10 cellular contexts compared by ENCODE assay signal in the genomic region with DNA sequence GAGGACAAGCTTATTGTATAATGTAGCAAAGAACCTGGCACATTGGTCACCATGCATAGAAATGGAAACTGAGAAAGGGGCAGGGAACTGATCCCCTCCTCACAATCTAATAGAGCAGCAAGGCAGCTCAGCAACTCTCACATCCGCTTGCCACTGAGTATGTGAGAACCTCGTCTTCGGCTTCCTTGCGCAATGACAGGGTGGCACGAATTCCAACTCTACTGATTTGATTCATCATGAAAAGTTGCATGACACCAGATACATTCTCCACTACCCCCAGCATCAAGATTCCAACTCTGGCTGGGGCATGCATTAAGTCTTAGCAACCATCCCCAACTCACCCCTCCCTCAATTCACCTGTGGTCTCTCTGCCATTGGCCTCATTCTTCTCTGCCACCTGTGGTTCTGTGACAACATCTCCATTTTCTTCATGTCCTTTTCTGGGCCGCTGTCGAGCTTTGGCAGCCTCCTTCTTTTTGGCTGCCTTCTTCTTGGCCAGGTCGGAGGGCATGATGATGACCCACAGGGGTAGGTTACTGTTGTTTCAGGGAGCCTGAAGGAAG. TPM values are rescaled to one million over a fixed set of nuclear protein-coding genes. Genes with fewer than 3 reads are reported as not detected.
DNase-seq lines count a peak whose midpoint lies in the region; ATAC-seq, FAIRE-seq and TF ChIP-seq lines count a peak whose summit lies in the region.
"Had no signal": no experiment of that assay in that cellular context is flagged by ENCODE, and none has a peak within 500 bp of the region (broad histone marks: within the 10 kb centered on the region; RNA-seq: fewer than 3 reads in every experiment).

No MANE protein-coding gene starts in this region.

- H3K4me2 ChIP-seq in A549 (peak overlapping the region; percentile 98), K562 (ENCODE audit: insufficient read depth, low read length) (peak overlapping the region; percentile 92)

- no peak overlapping the region for H2AFZ ChIP-seq in K562 (ENCODE audit: low read depth, low read length)

- WGBS in A549 (ENCODE audit: missing lambda C conversion rate): 57% methylated on average over 8 of the region's 8 CpGs
- WGBS in HUES64: 72% methylated on average over 7 of the region's 8 CpGs
- 46% methylated on average over 8 of the region's 8 CpGs for WGBS in K562 (ENCODE audit: insufficient coverage, low coverage, missing lambda C conversion rate)

- TF ChIP-seq RAD21 in A549 (conservative IDR thresholded peaks at IDR 0.05 in 1 of 2, IDR thresholded peaks at IDR 0.05 in 1 of 2): no peak
- TF ChIP-seq RAD21 in K562 (CRISPR knock-in tag; conservative IDR thresholded peaks at IDR 0.05 in 1 of 2, IDR thresholded peaks at IDR 0.05 in 1 of 2): no peak

- peak overlapping the region; percentile 85 to 88 for H3K27ac ChIP-seq in A549
- H3K27ac ChIP-seq in HUES64 (ENCODE audit: low read depth, low read length): no peak overlapping the region
- peak overlapping the region; percentile 67; the same call in 2 of the 3 replicates for H3K27ac ChIP-seq in K562 (ENCODE audit: extremely low read depth, low read depth, low read length)

- no peaks in the 10 kb centered on the region for H3K9me3 Mint-ChIP-seq in mesothelial cell of epicardium

- H3K27me3 ChIP-seq in HUES64 (ENCODE audit: insufficient read depth, low read length) (no peaks in the 10 kb centered on the region), K562 (ENCODE audit: control insufficient read depth in 2 of 2, insufficient read depth in 2 of 2, low read length in 2 of 2) (no peaks in the 10 kb centered on the region)

- no TSS peak for BruUV-seq in K562 (replicated peaks; lab: Mats Ljungman, UMichigan)

- no peak for TF ChIP-seq CTCF in A549 (IDR thresholded peaks at IDR 0.05)
- TF ChIP-seq CTCF in K562 (IDR thresholded peaks at IDR 0.05 in 2 of 3, conservative IDR thresholded peaks at IDR 0.05 in 1 of 3; ENCODE audit: insufficient read depth in 2 of 3, low read depth in 1 of 3, low read length in 3 of 3): no peak
- TF ChIP-seq CTCF in mesothelial cell of epicardium (IDR thresholded peaks at IDR 0.05; ENCODE audit: unreplicated experiment): no peak

- no peak for FAIRE-seq in A549 (lab: Jason Lieb, UNC)
- FAIRE-seq in K562 (lab: Jason Lieb, UNC): no peak

- DNase-seq in A549 (ENCODE audit: low read depth in 1 of 2, low spot score in 1 of 2): no peak
- no peak for DNase-seq in K562 (ENCODE audit: extremely low read depth in 1 of 4, low spot score in 3 of 4)
- no peak for DNase-seq in mesothelial cell of epicardium (ENCODE audit: low spot score in 2 of 2, unreplicated experiment in 2 of 2)
- DNase-seq in DMS 273 treated with DMSO at 0.1 percent for 48 hours (lab: John Stamatoyannopoulos, UW): no peak
- no peak for DNase-seq in DMS53 (lab: John Stamatoyannopoulos, UW)
- DNase-seq in UCSD-AML1 (lab: John Stamatoyannopoulos, UW; ENCODE audit: unreplicated experiment): no peak
- DNase-seq in HCEC 1CT: no peak

- peaks cover 26% of the 10 kb centered on the region for H3K36me3 Mint-ChIP-seq in mesothelial cell of epicardium

- H3K4me3 ChIP-seq in A549 (peak overlapping the region; percentile 93), HUES64 (ENCODE audit: low read length) (peak overlapping the region; percentile 74), K562 (peak overlapping the region; percentile 82)

- H3K27me3 Mint-ChIP-seq in mesothelial cell of epicardium (ENCODE audit: low read depth): no peaks in the 10 kb centered on the region

- H3K9ac ChIP-seq in HUES64 (ENCODE audit: low read depth, low read length) (peak overlapping the region; percentile 75; the same call in 1 of the 2 replicates), K562 (ENCODE audit: insufficient read depth in 1 of 2, low read depth in 2 of 2, low read length in 2 of 2) (peak overlapping the region; percentile 89 to 97)

- intact Hi-C loops in K562 (cut with micrococcal nuclease): loop anchor here (2.0 kb wide), 2 partner anchors 19 to 197 kb away; a partner anchor contains a TSS

- TF ChIP-seq POLR2A in A549 (IDR thresholded peaks at IDR 0.05; ENCODE audit: low read length): no peak
- no peak for TF ChIP-seq POLR2A in K562 (conservative IDR thresholded peaks at IDR 0.05)

- peak overlapping the region; percentile 98 for H3K4me3 Mint-ChIP-seq in mesothelial cell of epicardium

- H3K36me3 ChIP-seq in HUES64 (ENCODE audit: insufficient read depth, low read length) (peaks cover 46% of the 10 kb centered on the region), K562 (ENCODE audit: control insufficient read depth, insufficient read depth, low read length) (peaks cover 51% of the 10 kb centered on the region)

- ATAC-seq in A549 (no peak), K562 (no peak)

- H3K9me3 ChIP-seq in A549 (no peaks in the 10 kb centered on the region), HUES64 (ENCODE audit: insufficient read depth, low read depth, low read length) (no peaks in the 10 kb centered on the region), K562 (replicated peaks; ENCODE audit: control insufficient read depth, insufficient read depth, low read depth, low read length) (no peaks in the 10 kb centered on the region)

- peaks cover 6% of the 10 kb centered on the region for H3K9me1 ChIP-seq in K562 (ENCODE audit: control insufficient read depth, insufficient read depth, low read length)

- in situ Hi-C loops in K562 (cut with MboI): no loop called here

- H3K4me1 ChIP-seq in A549 (peaks cover 17% of the 10 kb centered on the region), HUES64 (ENCODE audit: insufficient read depth, low read length) (peaks cover 15% of the 10 kb centered on the region), K562 (replicated peaks in 1 of 2; ENCODE audit: control insufficient read depth in 2 of 2, insufficient read depth in 2 of 2, low read length in 2 of 2) (peaks cover 20 to 22% of the 10 kb centered on the region in 2 experiments; a peak in 4 of 5 replicates)

- CTCF ChIA-PET in A549 (lab: Yijun Ruan, JAX): interaction anchor here (0.6 to 4.5 kb wide), 5 partner anchors 18 to 212 kb away, joined by 3 to 30 read pairs (median 3); no protein-coding TSS in a partner anchor
- CTCF ChIA-PET in K562 (lab: Yijun Ruan, JAX; ENCODE audit: low intra/inter-chr PET ratio): interaction anchor here (0.7 kb wide), 1 partner anchor 22 kb away, joined by 3 read pairs; no protein-coding TSS in a partner anchor

- no peak for TF ChIP-seq EP300 in A549 (IDR thresholded peaks at IDR 0.05)
- TF ChIP-seq EP300 in K562 (IDR thresholded peaks at IDR 0.05; ENCODE audit: low read length): no peak

- peak overlapping the region; percentile 99 for H3K27ac Mint-ChIP-seq in mesothelial cell of epicardium

- H4K20me1 ChIP-seq in K562 (replicated peaks; ENCODE audit: control insufficient read depth, insufficient read depth, low read length): no peaks in the 10 kb centered on the region

- POLR2A ChIA-PET in A549 (lab: Yijun Ruan, JAX) (interaction anchor here (1.2 to 1.6 kb wide), 3 partner anchors 12 to 115 kb away, joined by 3 to 6 read pairs (median 6); a partner anchor contains a TSS), K562 (lab: Yijun Ruan, JAX) (interaction anchor here (0.9 to 3.6 kb wide), 6 partner anchors 8 to 165 kb away, joined by 3 to 36 read pairs (median 4); no protein-coding TSS in a partner anchor)

- H3K79me2 ChIP-seq in K562 (ENCODE audit: control insufficient read depth, insufficient read depth, low read length): peaks cover 23% of the 10 kb centered on the region

- H3K4me1 Mint-ChIP-seq in mesothelial cell of epicardium: peaks cover 32% of the 10 kb centered on the region

RNA-seq across cellular contexts. Expression of a gene that starts 1.0 kb away (rescaled TPM):
- 47.8 and 53.8 TPM in 2 replicates for polyA plus RNA-seq in A549 (2011; rRNA removed)
- 59.3 and 63.3 TPM in 2 replicates for polyA plus RNA-seq in A549 (2012; cell fraction: cytosol; rRNA removed)
- 70.5 and 71.8 TPM in 2 replicates for polyA plus RNA-seq in A549 (2012; cell fraction: nucleus; rRNA removed)
- 69.1 to 76.3 TPM (median 70.9 TPM) in 3 replicates for polyA plus RNA-seq in A549 (2017; fragmentation: RNase III; extraction: RNeasy Plus Mini Kit Qiagen cat#74134 plus additional on column Dnase treatment)
- polyA minus RNA-seq in A549 (2011; rRNA and poly(A)+ RNA removed): 61.8 and 67.2 TPM in 2 replicates
- polyA plus RNA-seq in HUES64 (2013, experiment 1 of 2): 55.5 TPM
- 44.7 TPM for polyA plus RNA-seq in HUES64 (2013, experiment 2 of 2)
- total RNA-seq in K562 (2011; cell fraction: chromatin; rRNA removed; ENCODE audit: low replicate concordance): 65.4 and 103 TPM in 2 replicates
- 49.7 and 54.7 TPM in 2 replicates for total RNA-seq in K562 (2011; cell fraction: nucleolus; rRNA removed)
- total RNA-seq in K562 (2011; cell fraction: nucleoplasm; rRNA removed): 43.1 and 48.4 TPM in 2 replicates
- 117 and 145 TPM in 2 replicates for total RNA-seq in K562 (2014; rRNA removed)
- total RNA-seq in K562 (2014; rRNA removed; fragmentation: Illumina TruSeq; extraction: Trizol): 79.5 and 110 TPM in 2 replicates
- 113 TPM in 2 replicates for total RNA-seq in K562 (2015; rRNA removed; fragmentation: Illumina TruSeq; extraction: Trizol)
- total RNA-seq in K562 (2021): 122 and 129 TPM in 2 replicates
- 43.1 and 62.1 TPM in 2 replicates for polyA plus RNA-seq in K562 (2011; rRNA removed)
- polyA plus RNA-seq in K562 (2011; cell fraction: cytosol; rRNA removed): 54.5 and 89.8 TPM in 2 replicates
- polyA plus RNA-seq in K562 (2011; cell fraction: nucleus; rRNA removed): 36.6 and 65.1 TPM in 2 replicates
- 64.0 and 75.1 TPM in 2 replicates for polyA plus RNA-seq in K562 (2012)
- polyA plus RNA-seq in K562 (2014; fragmentation: Illumina TruSeq; extraction: Trizol): 165 and 177 TPM in 2 replicates
- polyA plus RNA-seq in K562 (2014; fragmentation: Nextera tagmentation; extraction: Ambion mirVana): 100 to 1,000 TPM; 103 to 224 TPM
- 88.2 and 97.5 TPM in 2 replicates for polyA plus RNA-seq in K562 (2014; rRNA removed)
- 49.7 and 116 TPM in 2 replicates for polyA minus RNA-seq in K562 (2011; rRNA and poly(A)+ RNA removed)
- polyA minus RNA-seq in K562 (2011; cell fraction: cytosol; rRNA and poly(A)+ RNA removed): 23.5 and 52.3 TPM in 2 replicates
- polyA minus RNA-seq in K562 (2011; cell fraction: nucleus; rRNA and poly(A)+ RNA removed): 17.1 and 26.5 TPM in 2 replicates
- 44.9 to 46.2 TPM (median 45.6 TPM) in 3 replicates for total RNA-seq in mesothelial cell of epicardium

RNA-seq across cellular contexts. Expression of a gene that starts 6.3 kb away (rescaled TPM):
- polyA plus RNA-seq in A549 (2011; rRNA removed): 14.9 and 17.2 TPM in 2 replicates
- 22.6 and 34.6 TPM in 2 replicates for polyA plus RNA-seq in A549 (2012; cell fraction: cytosol; rRNA removed)
- polyA plus RNA-seq in A549 (2012; cell fraction: nucleus; rRNA removed): 62.9 and 75.7 TPM in 2 replicates
- polyA plus RNA-seq in A549 (2017; fragmentation: RNase III; extraction: RNeasy Plus Mini Kit Qiagen cat#74134 plus additional on column Dnase treatment): 24.7 to 29.6 TPM (median 28.0 TPM) in 3 replicates
- polyA minus RNA-seq in A549 (2011; rRNA and poly(A)+ RNA removed): 16.7 and 27.0 TPM in 2 replicates
- 11.8 TPM for polyA plus RNA-seq in HUES64 (2013, experiment 1 of 2)
- polyA plus RNA-seq in HUES64 (2013, experiment 2 of 2): 12.5 TPM
- total RNA-seq in K562 (2011; cell fraction: chromatin; rRNA removed; ENCODE audit: low replicate concordance): 109 and 238 TPM in 2 replicates
- total RNA-seq in K562 (2011; cell fraction: nucleolus; rRNA removed): 182 and 210 TPM in 2 replicates
- total RNA-seq in K562 (2011; cell fraction: nucleoplasm; rRNA removed): 98.1 and 129 TPM in 2 replicates
- total RNA-seq in K562 (2014; rRNA removed): 18.8 and 21.4 TPM in 2 replicates
- 6.1 and 7.1 TPM in 2 replicates for total RNA-seq in K562 (2014; rRNA removed; fragmentation: Illumina TruSeq; extraction: Trizol)
- total RNA-seq in K562 (2015; rRNA removed; fragmentation: Illumina TruSeq; extraction: Trizol): 12.0 and 13.1 TPM in 2 replicates
- 29.7 and 32.8 TPM in 2 replicates for total RNA-seq in K562 (2021)
- 10.5 and 14.3 TPM in 2 replicates for polyA plus RNA-seq in K562 (2011; rRNA removed)
- 10.5 and 18.5 TPM in 2 replicates for polyA plus RNA-seq in K562 (2011; cell fraction: cytosol; rRNA removed)
- 112 and 142 TPM in 2 replicates for polyA plus RNA-seq in K562 (2011; cell fraction: nucleus; rRNA removed)
- polyA plus RNA-seq in K562 (2012): 13.7 and 35.4 TPM in 2 replicates
- polyA plus RNA-seq in K562 (2014; fragmentation: Illumina TruSeq; extraction: Trizol): 8.4 and 10.8 TPM in 2 replicates
- polyA plus RNA-seq in K562 (2014; fragmentation: Nextera tagmentation; extraction: Ambion mirVana): under 1 TPM; 0.08 to 0.24 TPM
- 17.8 and 18.3 TPM in 2 replicates for polyA plus RNA-seq in K562 (2014; rRNA removed)
- 16.5 and 17.8 TPM in 2 replicates for polyA minus RNA-seq in K562 (2011; rRNA and poly(A)+ RNA removed)
- 16.9 and 19.6 TPM in 2 replicates for polyA minus RNA-seq in K562 (2011; cell fraction: cytosol; rRNA and poly(A)+ RNA removed)
- polyA minus RNA-seq in K562 (2011; cell fraction: nucleus; rRNA and poly(A)+ RNA removed): 86.3 and 114 TPM in 2 replicates
- total RNA-seq in mesothelial cell of epicardium: 55.1 to 56.5 TPM (median 56.2 TPM) in 3 replicates

RNA-seq across cellular contexts. Expression of a gene that starts 15.7 kb away (rescaled TPM):
- polyA plus RNA-seq in A549 (2011; rRNA removed): not detected in 2 replicates
- polyA plus RNA-seq in A549 (2012; cell fraction: cytosol; rRNA removed): not detected in 2 replicates
- polyA plus RNA-seq in A549 (2012; cell fraction: nucleus; rRNA removed): not detected in 2 replicates
- not detected in 3 replicates for polyA plus RNA-seq in A549 (2017; fragmentation: RNase III; extraction: RNeasy Plus Mini Kit Qiagen cat#74134 plus additional on column Dnase treatment)
- polyA minus RNA-seq in A549 (2011; rRNA and poly(A)+ RNA removed): not detected in 2 replicates
- not detected for polyA plus RNA-seq in HUES64 (2013, experiment 1 of 2)
- polyA plus RNA-seq in HUES64 (2013, experiment 2 of 2): not detected
- 1.00 TPM in 1 of 2 replicates, not detected in the other for total RNA-seq in K562 (2011; cell fraction: chromatin; rRNA removed; ENCODE audit: low replicate concordance)
- 1.6 and 4.0 TPM in 2 replicates for total RNA-seq in K562 (2011; cell fraction: nucleolus; rRNA removed)
- total RNA-seq in K562 (2011; cell fraction: nucleoplasm; rRNA removed): 1.2 TPM in 1 of 2 replicates, not detected in the other
- not detected in 2 replicates for total RNA-seq in K562 (2014; rRNA removed)
- not detected in 2 replicates for total RNA-seq in K562 (2014; rRNA removed; fragmentation: Illumina TruSeq; extraction: Trizol)
- not detected in 2 replicates for total RNA-seq in K562 (2015; rRNA removed; fragmentation: Illumina TruSeq; extraction: Trizol)
- total RNA-seq in K562 (2021): not detected in 2 replicates
- not detected in 2 replicates for polyA plus RNA-seq in K562 (2011; rRNA removed)
- polyA plus RNA-seq in K562 (2011; cell fraction: cytosol; rRNA removed): not detected in 2 replicates
- polyA plus RNA-seq in K562 (2011; cell fraction: nucleus; rRNA removed): 0.53 TPM in 1 of 2 replicates, not detected in the other
- not detected in 2 replicates for polyA plus RNA-seq in K562 (2012)
- not detected in 2 replicates for polyA plus RNA-seq in K562 (2014; fragmentation: Illumina TruSeq; extraction: Trizol)
- not detected for polyA plus RNA-seq in K562 (2014; fragmentation: Nextera tagmentation; extraction: Ambion mirVana)
- polyA plus RNA-seq in K562 (2014; rRNA removed): not detected in 2 replicates
- polyA minus RNA-seq in K562 (2011; rRNA and poly(A)+ RNA removed): not detected in 2 replicates
- polyA minus RNA-seq in K562 (2011; cell fraction: cytosol; rRNA and poly(A)+ RNA removed): not detected in 2 replicates
- not detected in 2 replicates for polyA minus RNA-seq in K562 (2011; cell fraction: nucleus; rRNA and poly(A)+ RNA removed)
- not detected in 3 replicates for total RNA-seq in mesothelial cell of epicardium
- total RNA-seq: sciatic nerve had no signal

RNA-seq across cellular contexts. Expression of a gene that starts 22.5 kb away (rescaled TPM):
- 12.5 and 14.5 TPM in 2 replicates for polyA plus RNA-seq in A549 (2011; rRNA removed)
- 10.9 and 14.3 TPM in 2 replicates for polyA plus RNA-seq in A549 (2012; cell fraction: cytosol; rRNA removed)
- polyA plus RNA-seq in A549 (2012; cell fraction: nucleus; rRNA removed): 48.7 and 61.4 TPM in 2 replicates
- 10.6 to 11.9 TPM (median 11.6 TPM) in 3 replicates for polyA plus RNA-seq in A549 (2017; fragmentation: RNase III; extraction: RNeasy Plus Mini Kit Qiagen cat#74134 plus additional on column Dnase treatment)
- 13.0 and 15.2 TPM in 2 replicates for polyA minus RNA-seq in A549 (2011; rRNA and poly(A)+ RNA removed)
- 7.7 TPM for polyA plus RNA-seq in HUES64 (2013, experiment 1 of 2)
- polyA plus RNA-seq in HUES64 (2013, experiment 2 of 2): 11.5 TPM
- total RNA-seq in K562 (2011; cell fraction: chromatin; rRNA removed; ENCODE audit: low replicate concordance): 10.6 and 29.3 TPM in 2 replicates
- total RNA-seq in K562 (2011; cell fraction: nucleolus; rRNA removed): 11.1 and 13.0 TPM in 2 replicates
- total RNA-seq in K562 (2011; cell fraction: nucleoplasm; rRNA removed): 9.4 and 19.5 TPM in 2 replicates
- 2.2 and 2.9 TPM in 2 replicates for total RNA-seq in K562 (2014; rRNA removed)
- total RNA-seq in K562 (2014; rRNA removed; fragmentation: Illumina TruSeq; extraction: Trizol): 1.2 and 1.3 TPM in 2 replicates
- 1.5 and 1.8 TPM in 2 replicates for total RNA-seq in K562 (2015; rRNA removed; fragmentation: Illumina TruSeq; extraction: Trizol)
- total RNA-seq in K562 (2021): 2.3 and 3.6 TPM in 2 replicates
- polyA plus RNA-seq in K562 (2011; rRNA removed): 2.7 and 4.6 TPM in 2 replicates
- 3.2 and 4.4 TPM in 2 replicates for polyA plus RNA-seq in K562 (2011; cell fraction: cytosol; rRNA removed)
- polyA plus RNA-seq in K562 (2011; cell fraction: nucleus; rRNA removed): 26.3 and 28.4 TPM in 2 replicates
- 6.9 and 15.2 TPM in 2 replicates for polyA plus RNA-seq in K562 (2012)
- 1.9 and 2.6 TPM in 2 replicates for polyA plus RNA-seq in K562 (2014; fragmentation: Illumina TruSeq; extraction: Trizol)
- polyA plus RNA-seq in K562 (2014; fragmentation: Nextera tagmentation; extraction: Ambion mirVana): under 1 TPM; 0.43 to 0.46 TPM
- polyA plus RNA-seq in K562 (2014; rRNA removed): 2.6 and 3.0 TPM in 2 replicates
- 1.2 and 1.3 TPM in 2 replicates for polyA minus RNA-seq in K562 (2011; rRNA and poly(A)+ RNA removed)
- polyA minus RNA-seq in K562 (2011; cell fraction: cytosol; rRNA and poly(A)+ RNA removed): 1.9 and 2.6 TPM in 2 replicates
- polyA minus RNA-seq in K562 (2011; cell fraction: nucleus; rRNA and poly(A)+ RNA removed): 3.0 and 3.2 TPM in 2 replicates
- total RNA-seq in mesothelial cell of epicardium: 114 to 119 TPM (median 116 TPM) in 3 replicates

RNA-seq across cellular contexts. Expression of a gene that starts 39.0 kb away (rescaled TPM):
- not detected in 2 replicates for polyA plus RNA-seq in A549 (2011; rRNA removed)
- polyA plus RNA-seq in A549 (2012; cell fraction: cytosol; rRNA removed): not detected in 2 replicates
- polyA plus RNA-seq in A549 (2012; cell fraction: nucleus; rRNA removed): not detected in 2 replicates
- polyA plus RNA-seq in A549 (2017; fragmentation: RNase III; extraction: RNeasy Plus Mini Kit Qiagen cat#74134 plus additional on column Dnase treatment): not detected in 3 replicates
- not detected in 2 replicates for polyA minus RNA-seq in A549 (2011; rRNA and poly(A)+ RNA removed)
- polyA plus RNA-seq in HUES64 (2013, experiment 1 of 2): not detected
- not detected for polyA plus RNA-seq in HUES64 (2013, experiment 2 of 2)
- not detected in 2 replicates for total RNA-seq in K562 (2011; cell fraction: chromatin; rRNA removed; ENCODE audit: low replicate concordance)
- total RNA-seq in K562 (2011; cell fraction: nucleolus; rRNA removed): not detected in 2 replicates
- total RNA-seq in K562 (2011; cell fraction: nucleoplasm; rRNA removed): not detected in 2 replicates
- total RNA-seq in K562 (2014; rRNA removed): not detected in 2 replicates
- not detected in 2 replicates for total RNA-seq in K562 (2014; rRNA removed; fragmentation: Illumina TruSeq; extraction: Trizol)
- not detected in 2 replicates for total RNA-seq in K562 (2015; rRNA removed; fragmentation: Illumina TruSeq; extraction: Trizol)
- not detected in 2 replicates for total RNA-seq in K562 (2021)
- polyA plus RNA-seq in K562 (2011; rRNA removed): not detected in 2 replicates
- not detected in 2 replicates for polyA plus RNA-seq in K562 (2011; cell fraction: cytosol; rRNA removed)
- polyA plus RNA-seq in K562 (2011; cell fraction: nucleus; rRNA removed): not detected in 2 replicates
- not detected in 2 replicates for polyA plus RNA-seq in K562 (2012)
- not detected in 2 replicates for polyA plus RNA-seq in K562 (2014; fragmentation: Illumina TruSeq; extraction: Trizol)
- not detected for polyA plus RNA-seq in K562 (2014; fragmentation: Nextera tagmentation; extraction: Ambion mirVana)
- polyA plus RNA-seq in K562 (2014; rRNA removed): not detected in 2 replicates
- polyA minus RNA-seq in K562 (2011; rRNA and poly(A)+ RNA removed): not detected in 2 replicates
- polyA minus RNA-seq in K562 (2011; cell fraction: cytosol; rRNA and poly(A)+ RNA removed): not detected in 2 replicates
- not detected in 2 replicates for polyA minus RNA-seq in K562 (2011; cell fraction: nucleus; rRNA and poly(A)+ RNA removed)
- not detected in 3 replicates for total RNA-seq in mesothelial cell of epicardium
- total RNA-seq: sciatic nerve; T-helper 1 cell treated with Interleukin-12 subunit alpha and Interleukin-12 subunit beta and Interleukin-4 antibody, amounts not matched to agents 30 ng/mL and 1 ng/mL, for 36 hours had no signal
